Comparison of ENCODE assay signal across 8 cellular contexts in the genomic region with DNA sequence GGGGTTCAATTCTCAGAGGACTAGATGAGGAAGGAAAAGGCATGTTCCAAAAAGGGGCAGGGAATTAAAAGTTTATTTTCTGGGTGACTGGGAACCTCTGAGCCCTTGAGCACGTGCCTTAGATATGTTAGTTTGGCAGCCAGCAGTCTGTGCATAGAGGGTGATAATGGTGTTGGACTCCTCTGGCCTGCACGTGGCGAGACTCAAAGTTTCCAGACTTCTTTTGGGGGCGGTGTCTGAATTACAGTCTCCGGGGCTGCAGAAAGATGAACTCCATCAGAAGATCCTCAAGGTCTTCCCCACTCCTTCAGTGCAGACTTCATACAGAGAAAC. TPM values are rescaled to one million over a fixed set of nuclear protein-coding genes. Genes with fewer than 3 reads are reported as not detected.
A peak's percentile ranks its signal among the peaks of the same experiment; 100 is the strongest.
DNase-seq lines count a peak whose midpoint lies in the region; ATAC-seq and TF ChIP-seq lines count a peak whose summit lies in the region.

No MANE protein-coding gene starts in this region.

- H3K36me3 ChIP-seq in BJ (ENCODE audit: control insufficient read depth, insufficient read depth, low read length) (no peaks in the 10 kb centered on the region), adipocyte (ENCODE audit: control insufficient read depth, insufficient read depth, low read length, severe bottlenecking) (no peaks in the 10 kb centered on the region)

- peaks cover 20 to 29% of the 10 kb centered on the region in 2 donors for H3K4me1 Mint-ChIP-seq in immature natural killer cell
- peaks cover 11 to 20% of the 10 kb centered on the region in 2 donors for H3K4me1 Mint-ChIP-seq in stimulated activated naive B cell treated with anti-CD40 and anti-IgM and Interleukin-4, amounts not matched to agents 10 μg/mL and 1 μg/mL and 100 μg/mL, for 72 hours

- CTCF ChIA-PET in BJ (lab: Yijun Ruan, JAX) = interaction anchor here (2.9 kb wide), 1 partner anchor 158 kb away, joined by 10 read pairs; no protein-coding TSS in a partner anchor
- CTCF ChIA-PET in HEK293T (lab: Yijun Ruan, JAX) = interaction anchor here (0.6 kb wide), 1 partner anchor 137 kb away, joined by 11 read pairs; no protein-coding TSS in a partner anchor

- TF ChIP-seq CTCF in BJ (IDR thresholded peaks at IDR 0.05; ENCODE audit: insufficient read depth, low read depth, low read length) = no peak

- peaks cover 14% of the 10 kb centered on the region for H3K4me1 ChIP-seq in adipocyte (ENCODE audit: control insufficient read depth, insufficient read depth, low read length)

- H3K9me3 Mint-ChIP-seq in immature natural killer cell = no peaks in the 10 kb centered on the region
- peaks cover 0 to 1% of the 10 kb centered on the region in 2 donors for H3K9me3 Mint-ChIP-seq in stimulated activated naive B cell treated with anti-CD40 and anti-IgM and Interleukin-4, amounts not matched to agents 10 μg/mL and 1 μg/mL and 100 μg/mL, for 72 hours

- H3K27me3 ChIP-seq in BJ (ENCODE audit: control insufficient read depth, insufficient read depth, low read length) (no peaks in the 10 kb centered on the region), adipocyte (replicated peaks; ENCODE audit: control insufficient read depth, insufficient read depth, low read length) (no peaks in the 10 kb centered on the region)

- no peak for DNase-seq in BJ (ENCODE audit: low read depth)
- peak; percentile 55 for DNase-seq in KBM-7
- DNase-seq in adipocyte (ENCODE audit: low read depth) = peak; percentile 32
- DNase-seq in immature natural killer cell = peak in 1 of 3 donors; percentile 6
- DNase-seq in stimulated activated naive B cell treated with anti-CD40 and anti-IgM and Interleukin-4, amounts not matched to agents 10 μg/mL and 1 μg/mL and 100 μg/mL, for 72 hours = peak; percentile 4
- no peak for DNase-seq in HEK293T (ENCODE audit: extremely low spot score)
- DNase-seq in T1000 (lab: John Stamatoyannopoulos, UW) = no peak
- DNase-seq in UCSD-AML1 (lab: John Stamatoyannopoulos, UW; ENCODE audit: unreplicated experiment) = no peak

- H3K27ac Mint-ChIP-seq in immature natural killer cell = peak overlapping the region in 4 of 6 donors; percentile 13 to 58 (median 34)
- peak overlapping the region; percentile 81 for H3K27ac Mint-ChIP-seq in stimulated activated naive B cell treated with anti-CD40 and anti-IgM and Interleukin-4, amounts not matched to agents 10 μg/mL and 1 μg/mL and 100 μg/mL, for 72 hours

- H3K4me3 Mint-ChIP-seq in immature natural killer cell = peak overlapping the region; percentile 84 to 89 (median 87)
- peak overlapping the region; percentile 84 to 86 for H3K4me3 Mint-ChIP-seq in stimulated activated naive B cell treated with anti-CD40 and anti-IgM and Interleukin-4, amounts not matched to agents 10 μg/mL and 1 μg/mL and 100 μg/mL, for 72 hours

- in situ Hi-C loops in KBM-7 (cut with MboI; ENCODE audit: low pct_unique_long_range_greater_than_20kb, low sequenced_read_pairs) = no loop called here

- H3K9ac ChIP-seq in adipocyte (ENCODE audit: low read length) = peak overlapping the region; percentile 75

- POLR2A ChIA-PET in BJ (lab: Charles Lee) (interaction anchor here (0.7 kb wide), 1 partner anchor 21 kb away, joined by 6 read pairs; no protein-coding TSS in a partner anchor), HEK293T (lab: Yijun Ruan, JAX) (interaction anchor here (1.0 to 2.0 kb wide), 9 partner anchors 9 to 148 kb away, joined by 3 to 14 read pairs (median 6); partner anchors contain the start of gene XBP1)

- peak overlapping the region; percentile 53 for H3K4me3 ChIP-seq in BJ (ENCODE audit: low read depth, low read length)
- H3K4me3 ChIP-seq in adipocyte (ENCODE audit: low read length) = peak overlapping the region; percentile 91

- no peaks in the 10 kb centered on the region for H3K9me3 ChIP-seq in adipocyte (ENCODE audit: control insufficient read depth, low read length)

- peaks cover 0 to 3% (median 0%) of the 10 kb centered on the region in 3 donors for H3K36me3 Mint-ChIP-seq in immature natural killer cell
- H3K36me3 Mint-ChIP-seq in stimulated activated naive B cell treated with anti-CD40 and anti-IgM and Interleukin-4, amounts not matched to agents 10 μg/mL and 1 μg/mL and 100 μg/mL, for 72 hours = no peaks in the 10 kb centered on the region

- H3K27me3 Mint-ChIP-seq in immature natural killer cell (ENCODE audit: low read depth in 3 of 3) = peaks cover 9 to 11% (median 10%) of the 10 kb centered on the region in 3 donors
- peaks cover 4 to 27% of the 10 kb centered on the region in 2 donors for H3K27me3 Mint-ChIP-seq in stimulated activated naive B cell treated with anti-CD40 and anti-IgM and Interleukin-4, amounts not matched to agents 10 μg/mL and 1 μg/mL and 100 μg/mL, for 72 hours

- peak; percentile 13 to 26 for ATAC-seq in stimulated activated naive B cell treated with anti-CD40 and anti-IgM and Interleukin-4, amounts not matched to agents 10 μg/mL and 1 μg/mL and 100 μg/mL, for 72 hours (replicated peaks)

TF ChIP-seq in HEK293T, 16 proteins besides CTCF, POLR2A, EP300 and RAD21:
- TF ChIP-seq, protein P1, sequence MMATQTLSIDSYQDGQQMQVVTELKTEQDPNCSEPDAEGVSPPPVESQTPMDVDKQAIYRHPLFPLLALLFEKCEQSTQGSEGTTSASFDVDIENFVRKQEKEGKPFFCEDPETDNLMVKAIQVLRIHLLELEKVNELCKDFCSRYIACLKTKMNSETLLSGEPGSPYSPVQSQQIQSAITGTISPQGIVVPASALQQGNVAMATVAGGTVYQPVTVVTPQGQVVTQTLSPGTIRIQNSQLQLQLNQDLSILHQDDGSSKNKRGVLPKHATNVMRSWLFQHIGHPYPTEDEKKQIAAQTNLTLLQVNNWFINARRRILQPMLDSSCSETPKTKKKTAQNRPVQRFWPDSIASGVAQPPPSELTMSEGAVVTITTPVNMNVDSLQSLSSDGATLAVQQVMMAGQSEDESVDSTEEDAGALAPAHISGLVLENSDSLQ (IDR thresholded peaks at IDR 0.05) = no peak
- TF ChIP-seq TARDBP (IDR thresholded peaks at IDR 0.05) (no peak), ELF4 (IDR thresholded peaks at IDR 0.05) (no peak), BHLHE40 (IDR thresholded peaks at IDR 0.05; ENCODE audit: borderline replicate concordance) (no peak)

RNA-seq across cellular contexts. Expression of gene ZNRF3, which starts 0.9 kb away (rescaled TPM):
- 0.75 and 1.1 TPM in 2 replicates for polyA plus RNA-seq in BJ (2011; rRNA removed)
- polyA minus RNA-seq in BJ (2011; rRNA and poly(A)+ RNA removed) = 1.2 and 1.5 TPM in 2 replicates
- polyA plus RNA-seq in immature natural killer cell = under 1 TPM; 0.06 to 0.28 (median 0.18) TPM

Comparison
In these comparisons a context has a peak if more than half of its experiments do, and no peak if none do; other contexts are left out.
1. DNase-seq: peak in KBM-7 (single experiment), adipocyte (single experiment) and stimulated activated naive B cell treated with anti-CD40 and anti-IgM and Interleukin-4, amounts not matched to agents 10 μg/mL and 1 μg/mL and 100 μg/mL, for 72 hours (single experiment); none in BJ (single experiment), HEK293T (single experiment), T1000 (single experiment) and UCSD-AML1 (single experiment).